Comparison of ENCODE assay signal across 10 cellular contexts in genomic region chr18:61333271-61333745, GRCh38. TPM values are rescaled to one million over a fixed set of nuclear protein-coding genes. Genes with fewer than 3 reads are reported as not detected.
DNase-seq lines count a peak whose midpoint lies in the region; TF ChIP-seq lines count a peak whose summit lies in the region.
"Had no signal": no experiment of that assay in that cellular context is flagged by ENCODE, and none has a peak within 500 bp of the region (broad histone marks: within the 10 kb centered on the region; RNA-seq: fewer than 3 reads in every experiment).

Gene CDH20 (plus strand): TSS chr18:61333430.

- H3K36me3 ChIP-seq in ascending aorta (no peaks in the 10 kb centered on the region), right atrium auricular region (no peaks in the 10 kb centered on the region)

- no peaks in the 10 kb centered on the region for H3K36me3 Mint-ChIP-seq in activated CD4-positive, alpha-beta memory T cell treated with anti-CD3 and anti-CD28 coated beads, Interleukin-2, amount 10 ng/mL, durations not matched to agents 7 days and 5 days (ENCODE audit: low read depth)

- H3K4me3 ChIP-seq in ascending aorta (peak within 1 kb of the TSS; percentile 25 to 49), right atrium auricular region (peak within 1 kb of the TSS; percentile 27 to 46)

- no peak within 1 kb of the TSS for H3K4me3 Mint-ChIP-seq in activated CD4-positive, alpha-beta memory T cell treated with anti-CD3 and anti-CD28 coated beads, Interleukin-2, amount 10 ng/mL, durations not matched to agents 7 days and 5 days

- POLR2A ChIA-PET in activated CD4-positive, alpha-beta memory T cell treated with anti-CD3 and anti-CD28 coated beads, Interleukin-2, amount 10 ng/mL, durations not matched to agents 7 days and 5 days (lab: Charles Lee), result no interaction called here

- no peaks in the 10 kb centered on the region for H3K9me3 ChIP-seq in ascending aorta
- no peaks in the 10 kb centered on the region for H3K9me3 ChIP-seq in right atrium auricular region

- H3K4me1 Mint-ChIP-seq in activated CD4-positive, alpha-beta memory T cell treated with anti-CD3 and anti-CD28 coated beads, Interleukin-2, amount 10 ng/mL, durations not matched to agents 7 days and 5 days, result no peaks in the 10 kb centered on the region

- H3K9me3 Mint-ChIP-seq in activated CD4-positive, alpha-beta memory T cell treated with anti-CD3 and anti-CD28 coated beads, Interleukin-2, amount 10 ng/mL, durations not matched to agents 7 days and 5 days, result no peaks in the 10 kb centered on the region

- H3K27me3 Mint-ChIP-seq in activated CD4-positive, alpha-beta memory T cell treated with anti-CD3 and anti-CD28 coated beads, Interleukin-2, amount 10 ng/mL, durations not matched to agents 7 days and 5 days, result peaks cover 22% of the 10 kb centered on the region

- CTCF ChIA-PET in activated CD4-positive, alpha-beta memory T cell treated with anti-CD3 and anti-CD28 coated beads, Interleukin-2, amount 10 ng/mL, durations not matched to agents 7 days and 5 days (lab: Charles Lee), result no interaction called here

- DNase-seq in D341Med (ENCODE audit: low spot score) (peak; percentile 54), ascending aorta (ENCODE audit: low spot score in 2 of 2) (no peak), right atrium auricular region (ENCODE audit: low spot score) (no peak), posterior vena cava (ENCODE audit: low spot score) (peak; percentile 76), cortex of kidney (lab: John Stamatoyannopoulos, UW) (no peak), NCI-H1694 treated with DMSO at 0.1 percent for 48 hours (lab: John Stamatoyannopoulos, UW) (no peak)
- DNase-seq in activated CD4-positive, alpha-beta memory T cell treated with anti-CD3 and anti-CD28 coated beads, Interleukin-2, amount 10 ng/mL, durations not matched to agents 7 days and 5 days, result no peak
- no peak for DNase-seq in stimulated activated CD4-positive, alpha-beta T cell treated with anti-CD3 and anti-CD28 coated beads, Interleukin-4, amount 100 ng/mL, for 1 hour
- DNase-seq: NCI-H1105 had no signal

- intact Hi-C loops in ascending aorta (cut with DNase I) (no loop called here), posterior vena cava (cut with DNase I) (no loop called here)

- H3K27me3 ChIP-seq in ascending aorta (no peaks in the 10 kb centered on the region), right atrium auricular region (peaks cover 0 to 7% of the 10 kb centered on the region in 2 donors)

- no peak for TF ChIP-seq CTCF in ascending aorta (IDR thresholded peaks at IDR 0.05)
- no peak for TF ChIP-seq CTCF in right atrium auricular region (IDR thresholded peaks at IDR 0.05)

- H3K27ac Mint-ChIP-seq in activated CD4-positive, alpha-beta memory T cell treated with anti-CD3 and anti-CD28 coated beads, Interleukin-2, amount 10 ng/mL, durations not matched to agents 7 days and 5 days, result no peak within 1 kb of the TSS

- H3K27ac ChIP-seq in ascending aorta (no peak within 1 kb of the TSS), right atrium auricular region (no peak within 1 kb of the TSS)

- H3K4me1 ChIP-seq in ascending aorta (no peaks in the 10 kb centered on the region), right atrium auricular region (peaks cover 0 to 18% of the 10 kb centered on the region in 2 donors)

RNA-seq across cellular contexts. Expression of gene CDH20, which starts in this region (rescaled TPM):
- total RNA-seq in ascending aorta, result not detected
- total RNA-seq in right atrium auricular region, result under 1 TPM in 1 of 2 donors, not detected in 1; 0.41 TPM
- total RNA-seq in posterior vena cava, result under 1 TPM; 0.38 to 0.88 TPM
- not detected for total RNA-seq in activated CD4-positive, alpha-beta memory T cell treated with anti-CD3 and anti-CD28 coated beads, Interleukin-2, amount 10 ng/mL, durations not matched to agents 7 days and 5 days
- total RNA-seq: Daoy had no signal

Comparison
In these comparisons a context has a peak if more than half of its experiments do, and no peak if none do; other contexts are left out.
1. Peak in DNase-seq in posterior vena cava; RNA of the gene not detected or under 1 TPM.